ENCODE assay signal across 8 cellular contexts in the genomic region with DNA sequence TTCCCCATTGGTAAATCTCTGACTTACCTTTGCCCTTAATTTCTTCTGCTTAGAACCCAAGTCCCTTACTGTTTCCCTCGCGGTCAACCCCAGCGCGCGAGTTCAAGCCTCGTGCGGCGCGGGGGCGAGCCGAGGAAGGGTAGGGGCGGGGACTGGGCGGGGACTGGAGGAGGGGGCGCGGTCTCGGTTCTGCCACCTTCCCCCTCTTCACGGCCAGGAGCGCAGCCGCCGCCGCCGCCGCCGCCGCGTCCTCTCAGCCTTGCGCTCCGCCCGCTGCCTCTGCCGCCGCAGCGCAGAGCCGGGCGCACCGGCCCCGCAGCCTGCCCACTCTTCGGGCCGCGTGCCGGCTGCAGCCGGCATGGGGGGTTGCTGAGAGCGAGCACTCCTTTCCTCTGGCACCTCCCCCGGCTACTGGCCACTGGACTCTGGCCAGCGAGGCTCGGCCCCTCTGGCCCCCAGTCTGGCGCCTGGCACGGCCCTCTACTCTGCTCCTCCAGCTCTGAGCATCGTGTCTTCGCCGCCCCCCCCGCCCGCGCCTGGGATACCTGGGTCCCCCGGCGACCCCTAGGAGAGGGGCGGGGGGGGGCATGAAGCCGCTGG. TPM values are rescaled to one million over a fixed set of nuclear protein-coding genes. Genes with fewer than 3 reads are reported as not detected.
DNase-seq lines count a peak whose midpoint lies in the region; ATAC-seq, FAIRE-seq and TF ChIP-seq lines count a peak whose summit lies in the region.

TSS of gene RAPGEFL1 (plus strand) at position 196 of the 600 bp plus-strand sequence. CDS start at position 588, 392 bp downstream.

- H3K9ac ChIP-seq in H1 (replicated peaks in 1 of 4; ENCODE audit: extremely low read depth in 1 of 4, low read depth in 3 of 4, low read length in 3 of 4), result no peak within 1 kb of the TSS; a peak in 1 of 7 replicates

- no peak for FAIRE-seq in H1 (lab: Jason Lieb, UNC)

- H3K27me3 ChIP-seq in H1 (replicated peaks in 1 of 4; ENCODE audit: control insufficient read depth in 3 of 4, extremely low read depth in 1 of 4, insufficient read depth in 3 of 4, low read length in 3 of 4), result no peaks in the 10 kb centered on the region

- H2BK5ac ChIP-seq in H1 (ENCODE audit: low read depth, low read length), result no peak within 1 kb of the TSS

- H3K14ac ChIP-seq in H1 (ENCODE audit: insufficient read length), result no peak within 1 kb of the TSS

- H3K27ac ChIP-seq in H1 (ENCODE audit: low read depth, low read length), result no peak within 1 kb of the TSS

- TF ChIP-seq POLR2A in H1 (IDR thresholded peaks at IDR 0.05; ENCODE audit: control extremely low read depth in 1 of 2, low read depth in 2 of 2, low read length in 2 of 2), result peak in 1 of 2 experiments; percentile 23; a peak in 2 of 3 replicates

- peaks cover 7% of the 10 kb centered on the region for H3K4me1 Mint-ChIP-seq in activated CD8-positive, alpha-beta memory T cell treated with anti-CD3 and anti-CD28 coated beads, Interleukin-2, amount 10 ng/mL, durations not matched to agents 7 days and 5 days

- no peak within 1 kb of the TSS for H3K4me3 Mint-ChIP-seq in activated CD8-positive, alpha-beta memory T cell treated with anti-CD3 and anti-CD28 coated beads, Interleukin-2, amount 10 ng/mL, durations not matched to agents 7 days and 5 days

- H3K4me3 ChIP-seq in H1 (ENCODE audit: extremely low read depth in 1 of 4, insufficient read depth in 2 of 4, low read depth in 3 of 4, low read length in 4 of 4), result peak within 1 kb of the TSS; percentile 39 to 80 (median 46)

- 3% methylated on average over 33 of the region's 57 CpGs; no CpG with 5 or more reads in 1 of the 2 experiments for WGBS in H1 (ENCODE audit: extremely low coverage in 1 of 2, insufficient coverage in 1 of 2, insufficient read length in 1 of 2, insufficient replicate concordance in 2 of 2, low coverage in 1 of 2, low lambda C conversion rate in 2 of 2, missing lambda C conversion rate in 1 of 2), 2 experiments

- peak within 1 kb of the TSS; percentile 53 for H4K8ac ChIP-seq in H1 (ENCODE audit: extremely low read depth, insufficient read depth, low read length)

- H3K23ac ChIP-seq in H1 (ENCODE audit: insufficient read length), result no peak within 1 kb of the TSS

- TF ChIP-seq RAD21 in H1 (IDR thresholded peaks at IDR 0.05 in 1 of 2, conservative IDR thresholded peaks at IDR 0.05 in 1 of 2; ENCODE audit: low read depth in 2 of 2, low read length in 2 of 2), result no peak

- peak; percentile 72 for ATAC-seq in GM21529 (IDR thresholded peaks at IDR 0.05; ENCODE audit: unreplicated experiment)
- peak; percentile 96 for ATAC-seq in activated CD8-positive, alpha-beta memory T cell treated with anti-CD3 and anti-CD28 coated beads, Interleukin-2, amount 10 ng/mL, durations not matched to agents 7 days and 5 days

- H3K36me3 ChIP-seq in H1 (ENCODE audit: control insufficient read depth in 2 of 4, insufficient read depth in 4 of 4, low read length in 3 of 4), result peaks cover 4 to 11% (median 4%) of the 10 kb centered on the region in 4 experiments; a peak in 6 of 8 replicates

- peak in 1 of 2 experiments; percentile 63; a peak in 1 of 3 replicates for TF ChIP-seq EP300 in H1 (IDR thresholded peaks at IDR 0.05; ENCODE audit: borderline replicate concordance in 1 of 2, low read depth in 2 of 2, low read length in 2 of 2)

- peaks cover 2 to 19% of the 10 kb centered on the region in 2 experiments for H4K20me1 ChIP-seq in H1 (replicated peaks in 1 of 2; ENCODE audit: control insufficient read depth in 1 of 2, insufficient read depth in 2 of 2, low read length in 2 of 2)

- no peaks in the 10 kb centered on the region for H3K79me2 ChIP-seq in H1 (ENCODE audit: control insufficient read depth in 1 of 2, insufficient read depth in 2 of 2, low read length in 2 of 2)

- H3K27me3 Mint-ChIP-seq in activated CD8-positive, alpha-beta memory T cell treated with anti-CD3 and anti-CD28 coated beads, Interleukin-2, amount 10 ng/mL, durations not matched to agents 7 days and 5 days, result no peaks in the 10 kb centered on the region

- no peak within 1 kb of the TSS for H3K56ac ChIP-seq in H1 (replicated peaks; ENCODE audit: insufficient read length, low read depth, low read length)

- CTCF ChIA-PET in activated CD8-positive, alpha-beta memory T cell treated with anti-CD3 and anti-CD28 coated beads, Interleukin-2, amount 10 ng/mL, durations not matched to agents 7 days and 5 days (lab: Charles Lee), result interaction anchor here (1.0 to 6.3 kb wide), 6 partner anchors 10 to 556 kb away, joined by 3 to 39 read pairs (median 4); partner anchors contain the start of gene WIPF2
- CTCF ChIA-PET in H1 (lab: Charles Lee; ENCODE audit: partially characterized antibody), result interaction anchor here (1.2 to 7.3 kb wide), 3 partner anchors 14 to 162 kb away, joined by 3 to 59 read pairs (median 5); partner anchors contain the start of gene CSF3

- no peak within 1 kb of the TSS for H2BK12ac ChIP-seq in H1 (ENCODE audit: low read depth, low read length)

- peak within 1 kb of the TSS; percentile 0 for H4K91ac ChIP-seq in H1 (replicated peaks; ENCODE audit: insufficient read length, low read length)

- H2BK15ac ChIP-seq in H1 (ENCODE audit: low read length), result no peak within 1 kb of the TSS; the same call in 1 of the 2 replicates

- no peak within 1 kb of the TSS for H2BK120ac ChIP-seq in H1 (replicated peaks; ENCODE audit: low read depth, low read length)

- H2AK5ac ChIP-seq in H1 (ENCODE audit: low read depth, low read length), result 0 out of 2 replicates have a peak within 1 kb of the TSS, but pooled peaks have one; percentile 24

- H4K5ac ChIP-seq in H1 (ENCODE audit: insufficient read length, low read depth, low read length), result no peak within 1 kb of the TSS

- POLR2A ChIA-PET in H1 (lab: Charles Lee; ENCODE audit: partially characterized antibody), result interaction anchor here (0.6 to 9.1 kb wide), 8 partner anchors 10 to 63 kb away, joined by 3 to 105 read pairs (median 3); partner anchors contain the start of genes CASC3 and MSL1

- peaks cover 5 to 20% (median 15%) of the 10 kb centered on the region in 4 experiments; a peak in 6 of 7 replicates for H3K4me1 ChIP-seq in H1 (replicated peaks in 1 of 4; ENCODE audit: control insufficient read depth in 3 of 4, insufficient read depth in 4 of 4, low read length in 3 of 4)

- H3K79me1 ChIP-seq in H1 (ENCODE audit: low read depth, low read length), result no peaks in the 10 kb centered on the region

- H2BK20ac ChIP-seq in H1 (ENCODE audit: low read length), result no peak within 1 kb of the TSS

- H3K9me3 ChIP-seq in H1 (ENCODE audit: insufficient read depth in 2 of 2, low read depth in 1 of 2, low read length in 1 of 2), result no peaks in the 10 kb centered on the region

- H3K4ac ChIP-seq in H1 (replicated peaks; ENCODE audit: insufficient read length, low read depth, low read length), result no peak within 1 kb of the TSS

- TF ChIP-seq CTCF in H1 (IDR thresholded peaks at IDR 0.05; ENCODE audit: control extremely low read depth in 1 of 3, insufficient read depth in 1 of 3, low read depth in 1 of 3, low read length in 3 of 3), result no peak

- H3K23me2 ChIP-seq in H1 (ENCODE audit: low read depth, low read length), result peaks cover 2% of the 10 kb centered on the region; the same call in 1 of the 2 replicates

- peak within 1 kb of the TSS; percentile 43 for H3K27ac Mint-ChIP-seq in activated CD8-positive, alpha-beta memory T cell treated with anti-CD3 and anti-CD28 coated beads, Interleukin-2, amount 10 ng/mL, durations not matched to agents 7 days and 5 days

- DNase-seq in Ammon's horn (ENCODE audit: low spot score) (peak; percentile 78), NCI-H460 (ENCODE audit: extremely low read depth, low read depth) (peak; percentile 56), H1 (ENCODE audit: low read depth in 1 of 2, low spot score in 2 of 2) (peak in 1 of 2 experiments; percentile 86), mesenteric fat pad (ENCODE audit: low spot score) (peak; percentile 93), H4 (ENCODE audit: low spot score) (no peak)
- peak; percentile 87 for DNase-seq in activated CD8-positive, alpha-beta memory T cell treated with anti-CD3 and anti-CD28 coated beads, Interleukin-2, amount 10 ng/mL, durations not matched to agents 7 days and 5 days
- DNase-seq in stimulated activated CD8-positive, alpha-beta memory T cell treated with anti-CD3 and anti-CD28 coated beads, Interleukin-15, amount 100 ng/mL, for 48 hours (ENCODE audit: low read depth in 2 of 2), result peak; percentile 78 to 84

- no peaks in the 10 kb centered on the region for H3K9me3 Mint-ChIP-seq in activated CD8-positive, alpha-beta memory T cell treated with anti-CD3 and anti-CD28 coated beads, Interleukin-2, amount 10 ng/mL, durations not matched to agents 7 days and 5 days (ENCODE audit: low read depth)

- peaks cover 10% of the 10 kb centered on the region for H3K36me3 Mint-ChIP-seq in activated CD8-positive, alpha-beta memory T cell treated with anti-CD3 and anti-CD28 coated beads, Interleukin-2, amount 10 ng/mL, durations not matched to agents 7 days and 5 days

- peak within 1 kb of the TSS; percentile 59 to 91 for H3K4me2 ChIP-seq in H1 (ENCODE audit: insufficient read depth in 1 of 2, low read depth in 2 of 2, low read length in 2 of 2)

- no peak within 1 kb of the TSS for H2AFZ ChIP-seq in H1 (ENCODE audit: low read length)

- H3K18ac ChIP-seq in H1 (ENCODE audit: extremely low read depth, low read length), result no peak within 1 kb of the TSS

TF ChIP-seq in H1, 55 proteins besides CTCF, POLR2A, EP300 and RAD21 (continues in another document):
- TF ChIP-seq TBP (IDR thresholded peaks at IDR 0.05; ENCODE audit: low read depth, low read length) (no peak), HDAC2 (IDR thresholded peaks at IDR 0.05; ENCODE audit: borderline replicate concordance in 1 of 2, low read depth in 2 of 2, low read length in 2 of 2) (0 out of 4 replicates have a peak, but pooled peaks of 1 of the 2 experiments have one; percentile 10), CTBP2 (IDR thresholded peaks at IDR 0.05; ENCODE audit: borderline replicate concordance, insufficient read depth, insufficient read length, low read length) (no peak), TEAD4 (IDR thresholded peaks at IDR 0.05; ENCODE audit: low read depth, low read length) (no peak)

RNA-seq across cellular contexts. Expression of gene RAPGEFL1, which starts in this region (rescaled TPM):
- total RNA-seq in NCI-H460 (2014; rRNA removed; shearing (Covaris generic)), result 2.8 and 2.9 TPM in 2 replicates
- 7.3 and 7.4 TPM in 2 replicates for polyA plus RNA-seq in NCI-H460 (2014; cell fraction: nucleus; rRNA removed)
- total RNA-seq in activated CD8-positive, alpha-beta memory T cell treated with anti-CD3 and anti-CD28 coated beads, Interleukin-2, amount 10 ng/mL, durations not matched to agents 7 days and 5 days, result 1 to 10 TPM; 4.4 to 4.6 TPM
- 18.1 and 20.2 TPM in 2 replicates for total RNA-seq in H1 (2021; fragmentation: NEBNext Ultra II Directional; extraction: Animal tissue kit (Norgen Biotek cat#: 25700))
- 20.0 and 25.0 TPM in 2 replicates for polyA plus RNA-seq in H1 (2011; rRNA removed)
- 18.6 TPM for polyA plus RNA-seq in H1 (2011; cell fraction: cytosol; rRNA removed)
- polyA plus RNA-seq in H1 (2011; cell fraction: nucleus; rRNA removed), result 80.0 TPM
- polyA plus RNA-seq in H1 (2012, experiment 1 of 2), result 19.0 to 23.2 TPM (median 20.9 TPM) in 4 replicates
- 16.1 TPM for polyA plus RNA-seq in H1 (2012, experiment 2 of 2)
- 9.5 TPM for polyA plus RNA-seq in H1 (2013, experiment 1 of 2)
- 8.0 TPM for polyA plus RNA-seq in H1 (2013, experiment 2 of 2)
- 14.1 and 20.0 TPM in 2 replicates for polyA minus RNA-seq in H1 (2011; rRNA and poly(A)+ RNA removed)
- 12.9 TPM for polyA minus RNA-seq in H1 (2011; cell fraction: cytosol; rRNA and poly(A)+ RNA removed)
- polyA minus RNA-seq in H1 (2011; cell fraction: nucleus; rRNA and poly(A)+ RNA removed), result 27.9 TPM
- total RNA-seq in mesenteric fat pad, result 10.1 TPM
- total RNA-seq in H4 (2014; rRNA removed; shearing (Covaris generic)), result 0.23 and 0.74 TPM in 2 replicates
